13 cellular contexts compared by ENCODE assay signal in genomic region chr3:172260381-172260780, GRCh38.
DNase-seq lines count a peak whose midpoint lies in the region; ATAC-seq and TF ChIP-seq lines count a peak whose summit lies in the region.
"Had no signal": no experiment of that assay in that cellular context is flagged by ENCODE, and none has a peak within 500 bp of the region (broad histone marks: within the 10 kb centered on the region; RNA-seq: fewer than 3 reads in every experiment).

No MANE protein-coding gene starts in this region.

- ATAC-seq in upper lobe of left lung (ENCODE audit: low FRiP score in 2 of 2): no peak
- no peak for ATAC-seq in HG02610 (IDR thresholded peaks at IDR 0.05; ENCODE audit: unreplicated experiment)

- peaks cover 12 to 62% of the 10 kb centered on the region in 2 donors for H3K4me1 ChIP-seq in muscle layer of duodenum (ENCODE audit: control insufficient read depth in 1 of 2, insufficient read depth in 2 of 2, low read length in 2 of 2)
- peaks cover 9 to 33% (median 28%) of the 10 kb centered on the region in 4 donors for H3K4me1 ChIP-seq in upper lobe of left lung

- H3K27me3 ChIP-seq in muscle layer of duodenum (ENCODE audit: low read depth, low read length): no peaks in the 10 kb centered on the region
- no peaks in the 10 kb centered on the region for H3K27me3 ChIP-seq in upper lobe of left lung
- H3K27me3 ChIP-seq: ovary had no signal

- no peak for TF ChIP-seq POLR2A in upper lobe of left lung (IDR thresholded peaks at IDR 0.05)

- H3K27ac ChIP-seq in coronary artery: peak overlapping the region; percentile 57 to 95
- peak overlapping the region; percentile 13 for H3K27ac ChIP-seq in muscle layer of duodenum (ENCODE audit: low read length)
- H3K27ac ChIP-seq in upper lobe of left lung: peak overlapping the region; percentile 13 to 44 (median 25)

- DNase-seq in NCI-H226: peak; percentile 90
- no peak for DNase-seq in coronary artery (ENCODE audit: low spot score)
- DNase-seq in upper lobe of left lung: no peak
- no peak for DNase-seq in H4 (ENCODE audit: low spot score)
- DNase-seq in SKM-1 (lab: John Stamatoyannopoulos, UW; ENCODE audit: unreplicated experiment): no peak
- DNase-seq: central memory CD4-positive, alpha-beta T cell; NCI-H1048; NCI-H524; ovary; stimulated activated CD4-positive, alpha-beta T cell treated with anti-CD3 and anti-CD28 coated beads, Interleukin-2, amount 100 ng/mL, for 48 hours; stimulated activated naive CD4-positive, alpha-beta T cell treated with Interleukin-2 at 50 U/mL for 16 hours had no signal

- TF ChIP-seq EP300 in upper lobe of left lung (IDR thresholded peaks at IDR 0.05): no peak

- no peak for TF ChIP-seq CTCF in coronary artery (IDR thresholded peaks at IDR 0.05)
- no peak for TF ChIP-seq CTCF in upper lobe of left lung (IDR thresholded peaks at IDR 0.05)

- peaks cover 0 to 3% of the 10 kb centered on the region in 2 donors for H3K36me3 ChIP-seq in muscle layer of duodenum (ENCODE audit: control insufficient read depth in 1 of 2, insufficient read depth in 2 of 2, low read length in 2 of 2)
- H3K36me3 ChIP-seq in upper lobe of left lung: peaks cover 0 to 17% (median 0%) of the 10 kb centered on the region in 4 donors
- H3K36me3 ChIP-seq: ovary had no signal

- H3K9me3 ChIP-seq in muscle layer of duodenum (ENCODE audit: control insufficient read depth in 1 of 2, low read length in 2 of 2) (no peaks in the 10 kb centered on the region), upper lobe of left lung (no peaks in the 10 kb centered on the region)
- H3K9me3 ChIP-seq: ovary had no signal

- 71 to 92% methylated on average over 2 of the region's 2 CpGs for WGBS in upper lobe of left lung, 2 donors

- H3K4me3 ChIP-seq in coronary artery (peak overlapping the region; percentile 3), muscle layer of duodenum (ENCODE audit: low read depth in 1 of 2, low read length in 2 of 2) (no peak overlapping the region), upper lobe of left lung (no peak overlapping the region)
- H3K4me3 ChIP-seq: ovary had no signal

Comparison
In these comparisons a context has a peak if more than half of its experiments do, and no peak if none do; other contexts are left out.
1. H3K27ac ChIP-seq: peak in every context shown above with its lines; median percentile 76 in coronary artery; 25 in upper lobe of left lung; 13 in muscle layer of duodenum.